1 cellular context compared by ENCODE assay signal in the genomic region with DNA sequence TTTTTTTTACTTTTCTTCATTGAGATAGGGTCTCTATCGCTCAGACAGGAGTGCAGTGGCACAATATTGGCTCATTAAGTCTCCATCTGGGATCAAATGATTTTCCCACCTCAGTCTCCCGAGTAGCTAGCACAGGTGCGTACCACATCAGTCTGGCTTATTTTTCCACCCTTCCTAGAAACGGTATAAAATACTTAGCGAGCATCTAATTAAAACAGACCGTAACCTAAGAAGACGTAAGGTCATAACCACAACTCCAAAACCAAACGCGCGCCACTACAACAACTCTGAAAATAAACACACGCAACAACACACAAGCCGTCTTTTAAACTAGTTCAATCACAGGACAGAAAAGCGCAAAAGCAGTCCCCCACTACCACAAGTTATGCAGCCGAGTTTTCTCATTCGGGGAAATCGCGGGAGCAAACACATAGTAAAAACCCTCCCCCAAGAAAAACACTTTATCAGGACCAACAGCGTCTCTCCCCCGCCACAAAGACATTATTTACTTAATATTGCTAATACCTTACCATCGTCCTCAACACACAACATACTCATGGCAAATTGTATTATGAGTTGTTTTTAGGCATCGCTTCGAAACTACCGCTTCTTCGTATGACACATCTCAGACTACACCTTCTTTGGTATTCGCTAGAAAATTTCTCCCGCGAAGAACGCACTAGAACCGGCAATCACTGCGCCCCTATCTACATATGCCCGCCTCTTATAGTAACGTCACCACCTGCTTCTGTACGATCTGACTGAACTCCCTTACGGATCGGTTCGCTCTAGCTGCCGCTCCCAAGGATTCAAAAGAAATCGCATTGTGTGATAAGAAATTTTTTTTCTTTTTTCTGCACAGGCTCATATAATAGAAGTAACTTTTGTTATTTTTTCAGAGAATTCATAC.
TF ChIP-seq lines count a peak whose summit lies in the region.

No MANE protein-coding gene starts in this region.

TF ChIP-seq in K562, 482 proteins besides CTCF, POLR2A, EP300 and RAD21 (continued from another document and continues in another):
- peak in 1 of 2 experiments; percentile 99; a peak in 2 of 4 replicates for TF ChIP-seq KDM4B (IDR thresholded peaks at IDR 0.05; ENCODE audit: borderline replicate concordance in 2 of 2, low read depth in 1 of 2)
- peak; percentile 68 to 99; a peak in 3 of 4 replicates for TF ChIP-seq SIN3A (IDR thresholded peaks at IDR 0.05; ENCODE audit: borderline replicate concordance in 2 of 2, control insufficient read depth in 1 of 2, low read depth in 2 of 2, low read length in 2 of 2)
- TF ChIP-seq DNMT1 (IDR thresholded peaks at IDR 0.05) = 0 out of 2 replicates have a peak, but pooled peaks have one; percentile 49
- TF ChIP-seq, protein P1, sequence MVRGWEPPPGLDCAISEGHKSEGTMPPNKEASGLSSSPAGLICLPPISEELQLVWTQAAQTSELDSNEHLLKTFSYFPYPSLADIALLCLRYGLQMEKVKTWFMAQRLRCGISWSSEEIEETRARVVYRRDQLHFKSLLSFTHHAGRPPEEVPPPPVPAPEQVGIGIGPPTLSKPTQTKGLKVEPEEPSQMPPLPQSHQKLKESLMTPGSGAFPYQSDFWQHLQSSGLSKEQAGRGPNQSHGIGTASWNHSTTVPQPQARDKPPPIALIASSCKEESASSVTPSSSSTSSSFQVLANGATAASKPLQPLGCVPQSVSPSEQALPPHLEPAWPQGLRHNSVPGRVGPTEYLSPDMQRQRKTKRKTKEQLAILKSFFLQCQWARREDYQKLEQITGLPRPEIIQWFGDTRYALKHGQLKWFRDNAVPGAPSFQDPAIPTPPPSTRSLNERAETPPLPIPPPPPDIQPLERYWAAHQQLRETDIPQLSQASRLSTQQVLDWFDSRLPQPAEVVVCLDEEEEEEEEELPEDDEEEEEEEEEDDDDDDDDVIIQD (CRISPR knock-in tag; IDR thresholded peaks at IDR 0.05) = no peak
- TF ChIP-seq ZNF263 (CRISPR knock-in tag; IDR thresholded peaks at IDR 0.05; ENCODE audit: borderline replicate concordance) = peak; percentile 65; the same call in 1 of the 2 replicates
- no peak for TF ChIP-seq UBTF (IDR thresholded peaks at IDR 0.05; ENCODE audit: borderline replicate concordance in 1 of 2, low read depth in 2 of 2, low read length in 2 of 2)
- peak; percentile 63 for TF ChIP-seq CBFA2T3 (IDR thresholded peaks at IDR 0.05)
- TF ChIP-seq STAT6 (CRISPR knock-in tag; IDR thresholded peaks at IDR 0.05) = no peak; the same call in 1 of the 2 replicates
- peak; percentile 88 for TF ChIP-seq CHD2 (IDR thresholded peaks at IDR 0.05; ENCODE audit: low read depth, low read length)
- peak; percentile 93 for TF ChIP-seq ZNF583 (CRISPR knock-in tag; IDR thresholded peaks at IDR 0.05)
- TF ChIP-seq ZBED1 (IDR thresholded peaks at IDR 0.05) = peak; percentile 100
- TF ChIP-seq NR2C2 (CRISPR knock-in tag; IDR thresholded peaks at IDR 0.05) = peak; percentile 88
- peak; percentile 84 for TF ChIP-seq NR2C2 (tag; IDR thresholded peaks at IDR 0.05)
- no peak for TF ChIP-seq TFAM (CRISPR knock-in tag; conservative IDR thresholded peaks at IDR 0.05)
- TF ChIP-seq TCF7L2 (IDR thresholded peaks at IDR 0.05; ENCODE audit: low read depth, low read length) = 0 out of 2 replicates have a peak, but pooled peaks have one; percentile 23
- peak; percentile 77; the same call in 1 of the 2 replicates for TF ChIP-seq SLC30A9 (CRISPR knock-in tag; IDR thresholded peaks at IDR 0.05)
- no peak for TF ChIP-seq HSF4 (CRISPR knock-in tag; IDR thresholded peaks at IDR 0.05; ENCODE audit: borderline replicate concordance)
- TF ChIP-seq ZNF277 (CRISPR knock-in tag; IDR thresholded peaks at IDR 0.05; ENCODE audit: borderline replicate concordance) = no peak
- TF ChIP-seq MECOM (CRISPR knock-in tag; IDR thresholded peaks at IDR 0.05) = no peak
- TF ChIP-seq PRMT5 (CRISPR knock-in tag; IDR thresholded peaks at IDR 0.05) = no peak
- peak; percentile 100 for TF ChIP-seq KDM5B (IDR thresholded peaks at IDR 0.05; ENCODE audit: insufficient replicate concordance, low read depth, low read length)
- peak; percentile 56 for TF ChIP-seq ZBTB2 (IDR thresholded peaks at IDR 0.05)
- peak; percentile 100 for TF ChIP-seq POLR2AphosphoS5 (IDR thresholded peaks at IDR 0.05; ENCODE audit: control insufficient read depth, insufficient read depth, low read depth, low read length)
- TF ChIP-seq HINFP (tag; conservative IDR thresholded peaks at IDR 0.05; ENCODE audit: low read depth) = no peak
- TF ChIP-seq HMGN3 (IDR thresholded peaks at IDR 0.05; ENCODE audit: borderline replicate concordance, extremely low read depth, insufficient read length, low read depth, low read length) = no peak
- TF ChIP-seq DMBX1 (CRISPR knock-in tag; IDR thresholded peaks at IDR 0.05; ENCODE audit: borderline replicate concordance) = no peak
- TF ChIP-seq HEY1 (CRISPR knock-in tag; IDR thresholded peaks at IDR 0.05; ENCODE audit: borderline replicate concordance) = peak; percentile 100
- TF ChIP-seq ZNF324 (CRISPR knock-in tag; IDR thresholded peaks at IDR 0.05) = peak; percentile 80
- TF ChIP-seq, protein P2, sequence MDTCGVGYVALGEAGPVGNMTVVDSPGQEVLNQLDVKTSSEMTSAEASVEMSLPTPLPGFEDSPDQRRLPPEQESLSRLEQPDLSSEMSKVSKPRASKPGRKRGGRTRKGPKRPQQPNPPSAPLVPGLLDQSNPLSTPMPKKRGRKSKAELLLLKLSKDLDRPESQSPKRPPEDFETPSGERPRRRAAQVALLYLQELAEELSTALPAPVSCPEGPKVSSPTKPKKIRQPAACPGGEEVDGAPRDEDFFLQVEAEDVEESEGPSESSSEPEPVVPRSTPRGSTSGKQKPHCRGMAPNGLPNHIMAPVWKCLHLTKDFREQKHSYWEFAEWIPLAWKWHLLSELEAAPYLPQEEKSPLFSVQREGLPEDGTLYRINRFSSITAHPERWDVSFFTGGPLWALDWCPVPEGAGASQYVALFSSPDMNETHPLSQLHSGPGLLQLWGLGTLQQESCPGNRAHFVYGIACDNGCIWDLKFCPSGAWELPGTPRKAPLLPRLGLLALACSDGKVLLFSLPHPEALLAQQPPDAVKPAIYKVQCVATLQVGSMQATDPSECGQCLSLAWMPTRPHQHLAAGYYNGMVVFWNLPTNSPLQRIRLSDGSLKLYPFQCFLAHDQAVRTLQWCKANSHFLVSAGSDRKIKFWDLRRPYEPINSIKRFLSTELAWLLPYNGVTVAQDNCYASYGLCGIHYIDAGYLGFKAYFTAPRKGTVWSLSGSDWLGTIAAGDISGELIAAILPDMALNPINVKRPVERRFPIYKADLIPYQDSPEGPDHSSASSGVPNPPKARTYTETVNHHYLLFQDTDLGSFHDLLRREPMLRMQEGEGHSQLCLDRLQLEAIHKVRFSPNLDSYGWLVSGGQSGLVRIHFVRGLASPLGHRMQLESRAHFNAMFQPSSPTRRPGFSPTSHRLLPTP (IDR thresholded peaks at IDR 0.05; ENCODE audit: borderline replicate concordance, extremely low read depth, insufficient read length) = no peak
- TF ChIP-seq CBX8 (IDR thresholded peaks at IDR 0.05; ENCODE audit: borderline replicate concordance, extremely low read depth, low read depth, low read length, poor library complexity, severe bottlenecking) = no peak
- TF ChIP-seq PCBP1 (IDR thresholded peaks at IDR 0.05; ENCODE audit: low read depth, low read length, poor library complexity, severe bottlenecking) = no peak
- peak; percentile 47; the same call in 1 of the 2 replicates for TF ChIP-seq CBFA2T2 (conservative IDR thresholded peaks at IDR 0.05)
- TF ChIP-seq THRB (CRISPR knock-in tag; conservative IDR thresholded peaks at IDR 0.05) = peak; percentile 100
- peak; percentile 3 for TF ChIP-seq PCBP2 (IDR thresholded peaks at IDR 0.05; ENCODE audit: low read depth, low read length, poor library complexity, severe bottlenecking)
- peak; percentile 48; the same call in 1 of the 2 replicates for TF ChIP-seq ARID2 (IDR thresholded peaks at IDR 0.05)
- peak; percentile 74 for TF ChIP-seq BHLHE40 (IDR thresholded peaks at IDR 0.05; ENCODE audit: low read length)
